Comparison of ENCODE assay signal across 8 cellular contexts in the genomic region with DNA sequence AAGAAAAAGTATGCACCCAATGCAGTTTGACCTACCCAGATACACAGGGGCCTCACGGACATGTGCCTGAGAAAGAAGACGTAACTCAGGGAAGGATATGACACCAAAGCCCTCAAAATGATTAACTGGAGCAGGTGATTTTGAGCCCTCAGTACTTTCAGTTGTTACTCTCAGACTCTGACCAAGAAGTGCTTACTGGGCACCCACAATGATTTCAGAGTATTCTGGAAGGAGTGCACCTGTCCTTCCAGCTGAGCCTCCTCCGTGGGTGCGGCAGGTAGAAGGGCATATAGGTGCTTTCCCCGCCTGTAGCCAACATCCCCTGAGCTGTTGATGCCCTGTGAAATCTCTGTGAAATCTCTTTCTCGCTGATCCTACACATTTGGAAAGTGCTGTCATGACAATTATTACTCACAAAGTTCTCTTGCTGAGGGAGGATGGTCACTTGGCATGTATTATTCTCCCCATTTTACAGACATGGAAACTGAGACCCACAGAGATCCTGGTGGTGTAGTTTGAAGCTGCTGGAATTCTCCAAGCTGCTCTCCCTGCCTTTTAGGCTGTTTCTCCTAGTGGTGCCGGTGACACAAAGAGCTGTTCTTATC.
A peak's percentile ranks its signal among the peaks of the same experiment; 100 is the strongest.
DNase-seq lines count a peak whose midpoint lies in the region; ATAC-seq and TF ChIP-seq lines count a peak whose summit lies in the region.

No MANE protein-coding gene starts in this region.

- intact Hi-C loops in Calu3 (cut with micrococcal nuclease; ENCODE audit: unreplicated experiment) = no loop called here

- H3K4me3 Mint-ChIP-seq in Calu3 (ENCODE audit: low read depth, unreplicated experiment) = no peak overlapping the region

- H3K36me3 Mint-ChIP-seq in Calu3 (ENCODE audit: insufficient read depth, unreplicated experiment) = no peaks in the 10 kb centered on the region

- CTCF ChIA-PET in Calu3 (lab: Charles Lee) = no interaction called here

- no peaks in the 10 kb centered on the region for H3K4me1 Mint-ChIP-seq in Calu3 (ENCODE audit: low read depth, unreplicated experiment)

- H3K9me3 ChIP-seq in SJCRH30 (replicated peaks) (no peaks in the 10 kb centered on the region), osteoblast (ENCODE audit: low read depth, low read length) (no peaks in the 10 kb centered on the region)

- H3K27ac ChIP-seq in SJCRH30 (peak overlapping the region; percentile 94), osteoblast (ENCODE audit: low read depth, low read length) (no peak overlapping the region)

- H3K79me2 ChIP-seq in osteoblast (ENCODE audit: insufficient read depth, low read length) = no peaks in the 10 kb centered on the region

- H3K27me3 ChIP-seq in SJCRH30 = no peaks in the 10 kb centered on the region
- H3K27me3 ChIP-seq in osteoblast (ENCODE audit: insufficient read depth, low read length) = peaks cover 3% of the 10 kb centered on the region

- H3K4me3 ChIP-seq in SJCRH30 (no peak overlapping the region), osteoblast (ENCODE audit: insufficient read depth, low read length) (no peak overlapping the region)

- H3K9me3 Mint-ChIP-seq in Calu3 (ENCODE audit: low read depth, unreplicated experiment) = no peaks in the 10 kb centered on the region

- TF ChIP-seq CTCF in osteoblast (IDR thresholded peaks at IDR 0.05; ENCODE audit: extremely low read depth, low read depth, low read length) (no peak), Calu3 (IDR thresholded peaks at IDR 0.05; ENCODE audit: unreplicated experiment) (no peak)

- H3K36me3 ChIP-seq in SJCRH30 (no peaks in the 10 kb centered on the region), osteoblast (ENCODE audit: insufficient read depth, low read length) (no peaks in the 10 kb centered on the region)

- no peak overlapping the region for H2AFZ ChIP-seq in osteoblast (ENCODE audit: low read length)

- BruUV-seq in Calu3 (replicated peaks; lab: Mats Ljungman, UMichigan) = no TSS peak

- no peak overlapping the region for H3K4me2 ChIP-seq in osteoblast (ENCODE audit: insufficient read depth, low read length)

- H4K20me1 ChIP-seq in osteoblast (ENCODE audit: insufficient read depth, low read length) = no peaks in the 10 kb centered on the region

- H3K4me1 ChIP-seq in SJCRH30 (peaks cover 72% of the 10 kb centered on the region), osteoblast (ENCODE audit: insufficient read depth, low read length) (peaks cover 12% of the 10 kb centered on the region)

- ATAC-seq in GM18861 (IDR thresholded peaks at IDR 0.05; ENCODE audit: unreplicated experiment) (peak; percentile 77), HG02623 (IDR thresholded peaks at IDR 0.05; ENCODE audit: unreplicated experiment) (peak; percentile 68)

- DNase-seq in SJCRH30 (peak; percentile 42 to 77), osteoblast (ENCODE audit: insufficient read length, low spot score, missing footprints) (peak; percentile 18), SIG-M5 treated with dmso at 0.1 percent for 504 hours (lab: John Stamatoyannopoulos, UW; ENCODE audit: unreplicated experiment) (no peak), Calu3 (no peak), NCI-H82 treated with DMSO at 0.1 percent for 48 hours (lab: John Stamatoyannopoulos, UW; ENCODE audit: unreplicated experiment) (no peak)
- DNase-seq in effector CD4-positive, alpha-beta T cell = no peak

- peaks cover 65% of the 10 kb centered on the region for H3K27me3 Mint-ChIP-seq in Calu3 (ENCODE audit: unreplicated experiment)

- H3K27ac Mint-ChIP-seq in Calu3 (ENCODE audit: unreplicated experiment) = no peak overlapping the region

Comparison
In these comparisons a context has a peak if more than half of its experiments do, and no peak if none do; other contexts are left out.
1. DNase-seq: peak in SJCRH30 (2 of 2) and osteoblast (single experiment); none in SIG-M5 treated with dmso at 0.1 percent for 504 hours (single experiment), effector CD4-positive, alpha-beta T cell (single experiment), Calu3 (single experiment) and NCI-H82 treated with DMSO at 0.1 percent for 48 hours (single experiment).